9 cellular contexts compared by ENCODE assay signal in the genomic region with DNA sequence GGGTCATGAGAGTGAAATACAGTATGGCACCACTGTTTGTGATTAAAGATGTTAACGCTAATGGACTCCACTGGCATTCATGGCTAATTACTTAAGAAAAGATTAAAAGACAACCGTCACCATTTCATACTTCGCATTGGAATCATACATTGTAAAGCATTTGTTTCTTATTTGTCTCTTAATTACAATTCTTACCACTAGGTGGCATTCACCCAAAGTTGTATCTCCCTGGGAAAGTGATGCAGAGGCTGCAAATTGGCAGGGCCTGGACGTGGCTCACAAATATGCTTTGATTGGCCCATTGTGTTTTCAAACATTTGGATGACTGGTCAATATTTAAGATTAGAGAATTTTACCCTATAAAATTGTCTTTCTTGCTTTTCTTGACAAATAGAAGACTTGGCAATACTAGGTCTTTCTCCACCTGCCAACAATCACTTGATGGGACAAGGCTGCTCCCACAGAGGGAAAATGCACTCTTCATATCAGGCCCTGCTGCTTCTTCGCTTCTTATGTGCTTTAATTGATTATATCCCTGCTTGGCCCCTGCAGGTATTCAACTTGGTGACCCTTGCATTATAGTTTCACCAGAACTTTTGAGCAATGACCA.
DNase-seq lines count a peak whose midpoint lies in the region; ATAC-seq and TF ChIP-seq lines count a peak whose summit lies in the region.
"Had no signal": no experiment of that assay in that cellular context is flagged by ENCODE, and none has a peak within 500 bp of the region (broad histone marks: within the 10 kb centered on the region; RNA-seq: fewer than 3 reads in every experiment).

No MANE protein-coding gene starts in this region.

- no peak overlapping the region for H3K27ac Mint-ChIP-seq in CD4-positive, alpha-beta T cell
- H3K27ac Mint-ChIP-seq in activated T-helper 2 cell treated with anti-CD3 and anti-CD28 coated beads, Interferon-gamma antibody, Interleukin-2, Interleukin-4, amounts not matched to agents 10 μg/mL and 5 μg/mL and 100 μg/mL, durations not matched to agents 14 hours and 24 hours and 36 hours, result no peak overlapping the region

- no peak overlapping the region for H4K8ac ChIP-seq in IMR-90 (ENCODE audit: low read depth in 2 of 2, low read length in 2 of 2)

- no peak overlapping the region for H3K4me2 ChIP-seq in IMR-90 (ENCODE audit: low read depth, low read length)

- H3K14ac ChIP-seq in IMR-90 (replicated peaks; ENCODE audit: low read depth, low read length), result no peak overlapping the region

- no peak overlapping the region for H4K91ac ChIP-seq in IMR-90 (ENCODE audit: insufficient read depth, low read depth, low read length)

- H3K4me1 ChIP-seq in IMR-90 (ENCODE audit: control insufficient read depth, insufficient read depth, low read length) (no peaks in the 10 kb centered on the region), left lung (no peaks in the 10 kb centered on the region), upper lobe of left lung (no peaks in the 10 kb centered on the region)
- H3K4me1 ChIP-seq: SJSA1 had no signal

- no peak overlapping the region for H3K27ac ChIP-seq in CD4-positive, alpha-beta T cell (ENCODE audit: low read depth, low read length)
- H3K27ac ChIP-seq in IMR-90 (ENCODE audit: insufficient read depth, low read length) (no peak overlapping the region), left lung (no peak overlapping the region), upper lobe of left lung (no peak overlapping the region)
- H3K27ac ChIP-seq: SJSA1 had no signal

- no peak overlapping the region for H3K9ac ChIP-seq in IMR-90 (ENCODE audit: low read depth, low read length)

- H3K4ac ChIP-seq in IMR-90 (ENCODE audit: low read depth, low read length), result no peak overlapping the region

- H3K4me3 ChIP-seq in IMR-90 (ENCODE audit: insufficient read depth, low read depth, low read length) (no peak overlapping the region), left lung (no peak overlapping the region), upper lobe of left lung (no peak overlapping the region)
- H3K4me3 ChIP-seq: SJSA1 had no signal

- no peak overlapping the region for H2BK20ac ChIP-seq in IMR-90 (ENCODE audit: low read depth, low read length)

- H4K20me1 ChIP-seq in IMR-90 (ENCODE audit: insufficient read depth, low read length), result no peaks in the 10 kb centered on the region

- no peak overlapping the region for H2BK120ac ChIP-seq in IMR-90 (ENCODE audit: low read depth, low read length)

- no peak overlapping the region for H3K23ac ChIP-seq in IMR-90 (ENCODE audit: low read depth, low read length)

- in situ Hi-C loops in IMR-90 (cut with MboI; ENCODE audit: low sequenced_read_pairs), result loop anchor here (5.0 kb wide), 2 partner anchors 116 to 231 kb away; no protein-coding TSS in a partner anchor

- peaks cover 12% of the 10 kb centered on the region for H3K27me3 Mint-ChIP-seq in CD4-positive, alpha-beta T cell
- H3K27me3 Mint-ChIP-seq in activated T-helper 2 cell treated with anti-CD3 and anti-CD28 coated beads, Interferon-gamma antibody, Interleukin-2, Interleukin-4, amounts not matched to agents 10 μg/mL and 5 μg/mL and 100 μg/mL, durations not matched to agents 14 hours and 24 hours and 36 hours (ENCODE audit: low read depth), result peaks cover 34% of the 10 kb centered on the region

- no peak overlapping the region for H3K56ac ChIP-seq in IMR-90 (ENCODE audit: extremely low read depth, insufficient read depth, low read length)

- peaks cover 5% of the 10 kb centered on the region for H3K27me3 ChIP-seq in CD4-positive, alpha-beta T cell (ENCODE audit: control insufficient read depth, insufficient read depth, low read length)
- H3K27me3 ChIP-seq in IMR-90 (ENCODE audit: control insufficient read depth, insufficient read depth, low read length) (no peaks in the 10 kb centered on the region), left lung (no peaks in the 10 kb centered on the region), upper lobe of left lung (no peaks in the 10 kb centered on the region)

- CTCF ChIA-PET in CD4-positive, alpha-beta T cell (lab: Charles Lee), result interaction anchor here (1.3 to 3.3 kb wide), 2 partner anchors 117 to 269 kb away, joined by 5 to 9 read pairs; no protein-coding TSS in a partner anchor
- CTCF ChIA-PET in IMR-90 (lab: Yijun Ruan, JAX), result interaction anchor here (1.1 kb wide), 1 partner anchor 268 kb away, joined by 5 read pairs; no protein-coding TSS in a partner anchor

- no peak overlapping the region for H4K5ac ChIP-seq in IMR-90 (ENCODE audit: low read depth, low read length)

- peak in 1 of 10 experiments; percentile 3 for DNase-seq in CD4-positive, alpha-beta T cell
- DNase-seq in IMR-90 (peak; percentile 49), OCI-M1 (lab: John Stamatoyannopoulos, UW) (peak; percentile 65), cerebellar cortex (ENCODE audit: low spot score) (peak; percentile 69), left lung (no peak), upper lobe of left lung (no peak)
- no peak for DNase-seq in activated T-helper 2 cell treated with anti-CD3 and anti-CD28 coated beads, Interferon-gamma antibody, Interleukin-2, Interleukin-4, amounts not matched to agents 10 μg/mL and 5 μg/mL and 100 μg/mL, durations not matched to agents 14 hours and 24 hours and 36 hours (ENCODE audit: low spot score)

- H3K36me3 ChIP-seq in IMR-90 (ENCODE audit: control insufficient read depth, insufficient read depth, low read length) (no peaks in the 10 kb centered on the region), left lung (no peaks in the 10 kb centered on the region), upper lobe of left lung (no peaks in the 10 kb centered on the region)
- H3K36me3 ChIP-seq: SJSA1 had no signal

- ATAC-seq in CD4-positive, alpha-beta T cell (ENCODE audit: poor library complexity), result peak; percentile 60
- ATAC-seq in GM18858 (IDR thresholded peaks at IDR 0.05; ENCODE audit: unreplicated experiment) (peak; percentile 62), IMR-90 (ENCODE audit: low read depth) (peak; percentile 82), left lung (peak; percentile 79), upper lobe of left lung (ENCODE audit: low FRiP score in 2 of 2) (peak in 1 of 2 donors; percentile 78)

- peak; percentile 50 for TF ChIP-seq RAD21 in IMR-90 (IDR thresholded peaks at IDR 0.05; ENCODE audit: low read length)

- TF ChIP-seq POLR2A in IMR-90 (IDR thresholded peaks at IDR 0.05; ENCODE audit: low read depth, low read length) (no peak), upper lobe of left lung (IDR thresholded peaks at IDR 0.05) (no peak)

- H2AK9ac ChIP-seq in IMR-90 (replicated peaks; ENCODE audit: low read depth, low read length, poor library complexity), result no peak overlapping the region

- BruUV-seq in IMR-90 (replicated peaks; lab: Mats Ljungman, UMichigan), result no TSS peak

- TF ChIP-seq CTCF in CD4-positive, alpha-beta T cell (IDR thresholded peaks at IDR 0.05), result peak; percentile 80
- peak; percentile 65 for TF ChIP-seq CTCF in IMR-90 (conservative IDR thresholded peaks at IDR 0.05; ENCODE audit: low read depth, low read length)
- TF ChIP-seq CTCF in left lung (IDR thresholded peaks at IDR 0.05), result peak; percentile 54 to 70
- TF ChIP-seq CTCF in upper lobe of left lung (IDR thresholded peaks at IDR 0.05), result peak; percentile 35 to 74 (median 60)

- no peak overlapping the region for H2AFZ ChIP-seq in IMR-90 (replicated peaks; ENCODE audit: low read length, poor library complexity)

- WGBS in IMR-90 (ENCODE audit: extremely low coverage in 2 of 2, insufficient read length in 1 of 2), 2 experiments, result no CpG with 5 or more reads among the region's 5 CpGs
- 25 to 29% methylated on average over 5 of the region's 5 CpGs for WGBS in upper lobe of left lung, 2 donors

- intact Hi-C loops in CD4-positive, alpha-beta T cell (cut with DNase I, micrococcal nuclease), result loop anchor here (1.0 to 10.0 kb wide), 3 partner anchors 79 to 269 kb away; no protein-coding TSS in a partner anchor
- intact Hi-C loops in IMR-90 (cut with micrococcal nuclease), result loop anchor here (1.0 to 5.0 kb wide), 3 partner anchors 231 to 897 kb away; no protein-coding TSS in a partner anchor
- intact Hi-C loops in left lung (cut with DNase I), result loop anchor here in 1 of 2 donors (5.0 to 10.0 kb wide), 3 partner anchors 116 to 269 kb away; a partner anchor contains a TSS
- intact Hi-C loops in activated T-helper 2 cell treated with anti-CD3 and anti-CD28 coated beads, Interferon-gamma antibody, Interleukin-2, Interleukin-4, amounts not matched to agents 10 μg/mL and 5 μg/mL and 100 μg/mL, durations not matched to agents 14 hours and 24 hours and 36 hours (cut with micrococcal nuclease), result loop anchor here (1.0 to 5.0 kb wide), 4 partner anchors 71 to 229 kb away; a partner anchor contains a TSS

- H3K4me3 Mint-ChIP-seq in CD4-positive, alpha-beta T cell, result no peak overlapping the region
- no peak overlapping the region for H3K4me3 Mint-ChIP-seq in activated T-helper 2 cell treated with anti-CD3 and anti-CD28 coated beads, Interferon-gamma antibody, Interleukin-2, Interleukin-4, amounts not matched to agents 10 μg/mL and 5 μg/mL and 100 μg/mL, durations not matched to agents 14 hours and 24 hours and 36 hours (ENCODE audit: low read depth)

- POLR2A ChIA-PET in CD4-positive, alpha-beta T cell (lab: Charles Lee), result no interaction called here
- POLR2A ChIA-PET in IMR-90 (lab: Charles Lee; ENCODE audit: unreplicated experiment), result no interaction called here

- dilution Hi-C loops in IMR-90 (cut with HindIII; ENCODE audit: low sequenced_read_pairs, unreplicated experiment), result no loop called here

- H2BK15ac ChIP-seq in IMR-90 (ENCODE audit: low read depth, low read length), result no peak overlapping the region

- no peaks in the 10 kb centered on the region for H3K4me1 Mint-ChIP-seq in CD4-positive, alpha-beta T cell (ENCODE audit: low read depth)
- peaks cover 2% of the 10 kb centered on the region for H3K4me1 Mint-ChIP-seq in activated T-helper 2 cell treated with anti-CD3 and anti-CD28 coated beads, Interferon-gamma antibody, Interleukin-2, Interleukin-4, amounts not matched to agents 10 μg/mL and 5 μg/mL and 100 μg/mL, durations not matched to agents 14 hours and 24 hours and 36 hours (ENCODE audit: low read depth)

- no peak for TF ChIP-seq EP300 in upper lobe of left lung (IDR thresholded peaks at IDR 0.05)

- no peaks in the 10 kb centered on the region for H3K9me1 ChIP-seq in IMR-90 (ENCODE audit: insufficient read depth, low read length)

- no peak overlapping the region for H2AK5ac ChIP-seq in IMR-90 (ENCODE audit: low read depth, low read length)

- no peaks in the 10 kb centered on the region for H3K9me3 ChIP-seq in CD4-positive, alpha-beta T cell (ENCODE audit: control insufficient read depth, low read length)
- H3K9me3 ChIP-seq in IMR-90 (ENCODE audit: control insufficient read depth, insufficient read depth, low read length) (no peaks in the 10 kb centered on the region), left lung (no peaks in the 10 kb centered on the region), upper lobe of left lung (no peaks in the 10 kb centered on the region)
- H3K9me3 ChIP-seq: SJSA1 had no signal

- no peaks in the 10 kb centered on the region for H3K9me3 Mint-ChIP-seq in CD4-positive, alpha-beta T cell
- no peaks in the 10 kb centered on the region for H3K9me3 Mint-ChIP-seq in activated T-helper 2 cell treated with anti-CD3 and anti-CD28 coated beads, Interferon-gamma antibody, Interleukin-2, Interleukin-4, amounts not matched to agents 10 μg/mL and 5 μg/mL and 100 μg/mL, durations not matched to agents 14 hours and 24 hours and 36 hours

- no peaks in the 10 kb centered on the region for H3K79me1 ChIP-seq in IMR-90 (ENCODE audit: low read depth in 1 of 2, low read length in 2 of 2)

- H3K36me3 Mint-ChIP-seq in CD4-positive, alpha-beta T cell (ENCODE audit: low read depth), result no peaks in the 10 kb centered on the region
- no peaks in the 10 kb centered on the region for H3K36me3 Mint-ChIP-seq in activated T-helper 2 cell treated with anti-CD3 and anti-CD28 coated beads, Interferon-gamma antibody, Interleukin-2, Interleukin-4, amounts not matched to agents 10 μg/mL and 5 μg/mL and 100 μg/mL, durations not matched to agents 14 hours and 24 hours and 36 hours (ENCODE audit: low read depth)

- no peak overlapping the region for H3K18ac ChIP-seq in IMR-90 (ENCODE audit: low read depth, low read length)

- no peak overlapping the region for H2BK5ac ChIP-seq in IMR-90 (ENCODE audit: low read depth, low read length, poor library complexity, severe bottlenecking)

Comparison
In these comparisons a context has a peak if more than half of its experiments do, and no peak if none do; other contexts are left out.
1. DNase-seq: peak in IMR-90 (single experiment), OCI-M1 (single experiment) and cerebellar cortex (single experiment); none in left lung (0 of 2), upper lobe of left lung (0 of 2) and activated T-helper 2 cell treated with anti-CD3 and anti-CD28 coated beads, Interferon-gamma antibody, Interleukin-2, Interleukin-4, amounts not matched to agents 10 μg/mL and 5 μg/mL and 100 μg/mL, durations not matched to agents 14 hours and 24 hours and 36 hours (single experiment).
2. Peak in every context shown above with its lines, with median percentiles within 50 percentile points of each other: CTCF ChIP-seq.